In genomic region chr20:45857836-45858250, GRCh38 we compare ENCODE assay signal across 8 cellular contexts. TPM values are rescaled to one million over a fixed set of nuclear protein-coding genes. Genes with fewer than 3 reads are reported as not detected.
DNase-seq lines count a peak whose midpoint lies in the region; ATAC-seq and TF ChIP-seq lines count a peak whose summit lies in the region.

No MANE protein-coding gene starts in this region.

- H3K4me3 Mint-ChIP-seq in activated T-helper 17 cell treated with anti-CD3 and anti-CD28 coated beads, Interleukin-2, amount 50 U/mL, for 72 hours, result peak overlapping the region; percentile 97

- H3K9me3 Mint-ChIP-seq in activated T-helper 17 cell treated with anti-CD3 and anti-CD28 coated beads, Interleukin-2, amount 50 U/mL, for 72 hours, result no peaks in the 10 kb centered on the region

- H3K27me3 Mint-ChIP-seq in activated T-helper 17 cell treated with anti-CD3 and anti-CD28 coated beads, Interleukin-2, amount 50 U/mL, for 72 hours, result no peaks in the 10 kb centered on the region

- peak overlapping the region; percentile 77 for H3K27ac ChIP-seq in HL-60 (replicated peaks)

- peak; percentile 81 for DNase-seq in DMS53 (lab: John Stamatoyannopoulos, UW)
- DNase-seq in HL-60 (ENCODE audit: low read depth in 1 of 2, low spot score in 1 of 2), result no peak
- DNase-seq in stimulated activated CD4-positive, alpha-beta T cell treated with anti-CD3 and anti-CD28 coated beads, Interleukin-4, amount 100 ng/mL, for 24 hours, result peak; percentile 40
- DNase-seq in NCI-H345 (lab: John Stamatoyannopoulos, UW), result no peak
- no peak for DNase-seq in DMS153 (lab: John Stamatoyannopoulos, UW)

- H3K4me3 ChIP-seq in HL-60 (replicated peaks; ENCODE audit: insufficient read depth, low read length), result peak overlapping the region; percentile 94
- H3K4me3 ChIP-seq in iPS-11a (ENCODE audit: low read depth, low read length), result peak overlapping the region; percentile 46

- H3K4me1 Mint-ChIP-seq in activated T-helper 17 cell treated with anti-CD3 and anti-CD28 coated beads, Interleukin-2, amount 50 U/mL, for 72 hours, result peaks cover 11% of the 10 kb centered on the region

- peaks cover 12% of the 10 kb centered on the region for H3K36me3 Mint-ChIP-seq in activated T-helper 17 cell treated with anti-CD3 and anti-CD28 coated beads, Interleukin-2, amount 50 U/mL, for 72 hours (ENCODE audit: low read depth)

- H3K27ac Mint-ChIP-seq in activated T-helper 17 cell treated with anti-CD3 and anti-CD28 coated beads, Interleukin-2, amount 50 U/mL, for 72 hours, result peak overlapping the region; percentile 97

- TF ChIP-seq CTCF in HL-60 (IDR thresholded peaks at IDR 0.05; ENCODE audit: insufficient read depth, low read length), result no peak

- ATAC-seq in GM19438 (IDR thresholded peaks at IDR 0.05; ENCODE audit: low read depth, unreplicated experiment), result peak; percentile 13
- ATAC-seq in activated T-helper 17 cell treated with anti-CD3 and anti-CD28 coated beads, Interleukin-2, amount 50 U/mL, for 72 hours (replicated peaks), result peak; percentile 55

- H3K27me3 ChIP-seq in HL-60 (ENCODE audit: insufficient read depth, poor library complexity, severe bottlenecking), result no peaks in the 10 kb centered on the region

RNA-seq across cellular contexts. Expression of gene ZSWIM3, which starts 0.4 kb away (rescaled TPM):
- 1 to 10 TPM; 7.1 to 7.6 TPM for total RNA-seq in activated T-helper 17 cell treated with anti-CD3 and anti-CD28 coated beads, Interleukin-2, amount 50 U/mL, for 72 hours

RNA-seq across cellular contexts. Expression of gene ACOT8, which starts 0.7 kb away (rescaled TPM):
- 10 to 100 TPM; 21.4 to 23.2 TPM for total RNA-seq in activated T-helper 17 cell treated with anti-CD3 and anti-CD28 coated beads, Interleukin-2, amount 50 U/mL, for 72 hours

RNA-seq across cellular contexts. Expression of gene ZSWIM1, which starts 23.2 kb away (rescaled TPM):
- 10 to 100 TPM in 1 of 2 donors, 1 to 10 TPM in 1; 7.8 to 16.0 TPM for total RNA-seq in activated T-helper 17 cell treated with anti-CD3 and anti-CD28 coated beads, Interleukin-2, amount 50 U/mL, for 72 hours

RNA-seq across cellular contexts. Expression of gene SNX21, which starts 24.2 kb away (rescaled TPM):
- total RNA-seq in activated T-helper 17 cell treated with anti-CD3 and anti-CD28 coated beads, Interleukin-2, amount 50 U/mL, for 72 hours, result 1 to 10 TPM; 2.2 to 2.6 TPM

RNA-seq across cellular contexts. Expression of gene SPATA25, which starts 29.6 kb away (rescaled TPM):
- under 1 TPM; 0.69 to 0.74 TPM for total RNA-seq in activated T-helper 17 cell treated with anti-CD3 and anti-CD28 coated beads, Interleukin-2, amount 50 U/mL, for 72 hours

Comparison
In these comparisons a context has a peak if more than half of its experiments do, and no peak if none do; other contexts are left out.
1. DNase-seq: peak in DMS53 (single experiment) and stimulated activated CD4-positive, alpha-beta T cell treated with anti-CD3 and anti-CD28 coated beads, Interleukin-4, amount 100 ng/mL, for 24 hours (single experiment); none in HL-60 (0 of 2), NCI-H345 (single experiment) and DMS153 (single experiment).